Comparison of ENCODE assay signal across 15 cellular contexts in genomic region chr5:61613679-61614078, GRCh38.
A peak's percentile ranks its signal among the peaks of the same experiment; 100 is the strongest.
DNase-seq lines count a peak whose midpoint lies in the region; ATAC-seq and TF ChIP-seq lines count a peak whose summit lies in the region.
"Had no signal": no experiment of that assay in that cellular context is flagged by ENCODE, and none has a peak within 500 bp of the region (broad histone marks: within the 10 kb centered on the region; RNA-seq: fewer than 3 reads in every experiment).

No MANE protein-coding gene starts in this region.

- DNase-seq in NCI-H146 (lab: John Stamatoyannopoulos, UW): peak; percentile 79
- DNase-seq in NCI-H69 (lab: John Stamatoyannopoulos, UW): peak; percentile 63
- DNase-seq in NCI-H774 (lab: John Stamatoyannopoulos, UW): no peak
- no peak for DNase-seq in upper lobe of right lung
- DNase-seq: AML-193; CD4-positive, alpha-beta memory T cell; DMS153; DND-41; H9 had no signal

- ATAC-seq in upper lobe of right lung (no peak), GM21423 (IDR thresholded peaks at IDR 0.05; ENCODE audit: unreplicated experiment) (no peak)
- ATAC-seq: GM12878, HepG2 had no signal

- no peaks in the 10 kb centered on the region for H3K9me3 Mint-ChIP-seq in dendritic cell treated with granulocyte-macrophage colony-stimulating factor and Interleukin-4, amounts not matched to agents 40 ng/mL and 50 ng/mL, for 4 days
- H3K9me3 Mint-ChIP-seq: CD4-positive, alpha-beta memory T cell; H9; IgD-negative memory B cell had no signal

- no peak overlapping the region for H3K4me3 Mint-ChIP-seq in dendritic cell treated with granulocyte-macrophage colony-stimulating factor and Interleukin-4, amounts not matched to agents 40 ng/mL and 50 ng/mL, for 4 days
- H3K4me3 Mint-ChIP-seq: CD4-positive, alpha-beta memory T cell; H9; IgD-negative memory B cell had no signal

- H3K27ac Mint-ChIP-seq in dendritic cell treated with granulocyte-macrophage colony-stimulating factor and Interleukin-4, amounts not matched to agents 40 ng/mL and 50 ng/mL, for 4 days: peak overlapping the region; percentile 9
- H3K27ac Mint-ChIP-seq: CD4-positive, alpha-beta memory T cell; IgD-negative memory B cell had no signal

- no peaks in the 10 kb centered on the region for H3K9me3 ChIP-seq in upper lobe of right lung

- intact Hi-C loops in dendritic cell treated with granulocyte-macrophage colony-stimulating factor and Interleukin-4, amounts not matched to agents 40 ng/mL and 50 ng/mL, for 4 days (cut with micrococcal nuclease): no loop called here
- intact Hi-C loops in upper lobe of right lung (cut with DNase I): no loop called here

- no peaks in the 10 kb centered on the region for H3K36me3 Mint-ChIP-seq in dendritic cell treated with granulocyte-macrophage colony-stimulating factor and Interleukin-4, amounts not matched to agents 40 ng/mL and 50 ng/mL, for 4 days (ENCODE audit: low read depth)
- H3K36me3 Mint-ChIP-seq: CD4-positive, alpha-beta memory T cell had no signal

- H3K27me3 ChIP-seq in upper lobe of right lung: no peaks in the 10 kb centered on the region

- no peak overlapping the region for H3K4me3 ChIP-seq in upper lobe of right lung
- H3K4me3 ChIP-seq: GM12878 had no signal

- H3K4me1 Mint-ChIP-seq in dendritic cell treated with granulocyte-macrophage colony-stimulating factor and Interleukin-4, amounts not matched to agents 40 ng/mL and 50 ng/mL, for 4 days (ENCODE audit: low read depth): peaks cover 6% of the 10 kb centered on the region
- H3K4me1 Mint-ChIP-seq: CD4-positive, alpha-beta memory T cell; IgD-negative memory B cell had no signal

- no peak for TF ChIP-seq CTCF in upper lobe of right lung (IDR thresholded peaks at IDR 0.05)

- H3K27me3 Mint-ChIP-seq in dendritic cell treated with granulocyte-macrophage colony-stimulating factor and Interleukin-4, amounts not matched to agents 40 ng/mL and 50 ng/mL, for 4 days: peaks cover 14% of the 10 kb centered on the region

- no peaks in the 10 kb centered on the region for H3K4me1 ChIP-seq in upper lobe of right lung

- H3K27ac ChIP-seq in upper lobe of right lung: no peak overlapping the region
- H3K27ac ChIP-seq: C4-2B had no signal

- no peaks in the 10 kb centered on the region for H3K36me3 ChIP-seq in upper lobe of right lung

Comparison
In these comparisons a context has a peak if more than half of its experiments do, and no peak if none do; other contexts are left out.
1. DNase-seq: peak in NCI-H146 (single experiment) and NCI-H69 (single experiment); none in NCI-H774 (single experiment) and upper lobe of right lung (single experiment).